1 cellular context compared by ENCODE assay signal in genomic region chr11:47715082-47715669, GRCh38.
TF ChIP-seq lines count a peak whose summit lies in the region.

TSS of gene AGBL2 (minus strand) at chr11:47715369. CDS start at chr11:47714650, 719 bp downstream.

TF ChIP-seq in K562, 482 proteins besides CTCF, POLR2A, EP300 and RAD21 (continued from another document):
- TF ChIP-seq ZBTB40 (IDR thresholded peaks at IDR 0.05) (no peak), ZBTB40 (CRISPR knock-in tag; IDR thresholded peaks at IDR 0.05) (no peak), CHCHD3 (CRISPR knock-in tag; IDR thresholded peaks at IDR 0.05) (no peak), ELF2 (CRISPR knock-in tag; IDR thresholded peaks at IDR 0.05) (peak; percentile 68; the same call in 1 of the 2 replicates), RBFOX2 (IDR thresholded peaks at IDR 0.05; ENCODE audit: low read depth, low read length) (peak; percentile 72), KLF1 (tag; IDR thresholded peaks at IDR 0.05) (0 out of 2 replicates have a peak, but pooled peaks have one; percentile 29), MAZ (CRISPR knock-in tag; conservative IDR thresholded peaks at IDR 0.05 in 1 of 2, IDR thresholded peaks at IDR 0.05 in 1 of 2) (peak; percentile 47 to 48; a peak in 1 of 4 replicates), CBX3 (IDR thresholded peaks at IDR 0.05; ENCODE audit: borderline replicate concordance in 1 of 2, low read length in 2 of 2) (no peak), NCOA4 (IDR thresholded peaks at IDR 0.05; ENCODE audit: partially characterized antibody) (no peak), ZBTB7A (IDR thresholded peaks at IDR 0.05; ENCODE audit: borderline replicate concordance, control insufficient read depth, low read depth, low read length) (0 out of 2 replicates have a peak, but pooled peaks have one; percentile 46), MEF2A (IDR thresholded peaks at IDR 0.05; ENCODE audit: control insufficient read depth, low read depth, low read length) (no peak), ZNF431 (CRISPR knock-in tag; IDR thresholded peaks at IDR 0.05) (no peak), RERE (CRISPR knock-in tag; IDR thresholded peaks at IDR 0.05; ENCODE audit: borderline replicate concordance) (no peak), TFAP4 (CRISPR knock-in tag; IDR thresholded peaks at IDR 0.05; ENCODE audit: borderline replicate concordance) (peak; percentile 58), ZBTB1 (CRISPR knock-in tag; IDR thresholded peaks at IDR 0.05; ENCODE audit: borderline replicate concordance, low read depth) (no peak), DNMT1 (IDR thresholded peaks at IDR 0.05) (no peak), MTF1 (CRISPR knock-in tag; IDR thresholded peaks at IDR 0.05; ENCODE audit: borderline replicate concordance) (no peak), CTBP1 (IDR thresholded peaks at IDR 0.05; ENCODE audit: borderline replicate concordance) (no peak), ARID4B (CRISPR knock-in tag; IDR thresholded peaks at IDR 0.05) (0 out of 2 replicates have a peak, but pooled peaks have one; percentile 38), RB1 (IDR thresholded peaks at IDR 0.05; ENCODE audit: low read depth) (0 out of 2 replicates have a peak, but pooled peaks have one; percentile 41), ETV1 (tag; conservative IDR thresholded peaks at IDR 0.05; ENCODE audit: low read depth) (peak; percentile 77), SUPT5H (IDR thresholded peaks at IDR 0.05) (peak; percentile 44), SNIP1 (IDR thresholded peaks at IDR 0.05; ENCODE audit: low read depth) (no peak), U2AF1 (optimal IDR thresholded peaks at IDR 0.05; ENCODE audit: low read depth, low read length) (no peak), ZC3H4 (CRISPR knock-in tag; IDR thresholded peaks at IDR 0.05; ENCODE audit: borderline replicate concordance) (no peak), RBM22 (IDR thresholded peaks at IDR 0.05; ENCODE audit: low read depth, low read length, poor library complexity, severe bottlenecking) (peak; percentile 69), GABPB1 (CRISPR knock-in tag; IDR thresholded peaks at IDR 0.05) (peak; percentile 58), ZFPM2 (CRISPR knock-in tag; IDR thresholded peaks at IDR 0.05) (no peak), STAT5B (CRISPR knock-in tag; IDR thresholded peaks at IDR 0.05) (no peak), PHF8 (IDR thresholded peaks at IDR 0.05; ENCODE audit: borderline replicate concordance, low read length) (peak; percentile 65; the same call in 1 of the 2 replicates), ZFX (CRISPR knock-in tag; IDR thresholded peaks at IDR 0.05) (peak; percentile 64), ZNF146 (CRISPR knock-in tag; IDR thresholded peaks at IDR 0.05; ENCODE audit: unreplicated experiment) (no peak), NFXL1 (CRISPR knock-in tag; IDR thresholded peaks at IDR 0.05) (no peak), ETS2 (tag; IDR thresholded peaks at IDR 0.05; ENCODE audit: borderline replicate concordance, poor library complexity, severe bottlenecking) (no peak), TEAD1 (CRISPR knock-in tag; IDR thresholded peaks at IDR 0.05) (no peak), E2F6 (IDR thresholded peaks at IDR 0.05; ENCODE audit: borderline replicate concordance in 1 of 2, extremely low read depth in 1 of 2, insufficient read depth in 1 of 2, insufficient read length in 1 of 2, low read depth in 1 of 2, low read length in 1 of 2, poor library complexity in 1 of 2, severe bottlenecking in 1 of 2) (peak in 1 of 2 experiments; percentile 39), KDM5B (IDR thresholded peaks at IDR 0.05; ENCODE audit: insufficient replicate concordance, low read depth, low read length) (peak; percentile 57)
